In the genomic region with DNA sequence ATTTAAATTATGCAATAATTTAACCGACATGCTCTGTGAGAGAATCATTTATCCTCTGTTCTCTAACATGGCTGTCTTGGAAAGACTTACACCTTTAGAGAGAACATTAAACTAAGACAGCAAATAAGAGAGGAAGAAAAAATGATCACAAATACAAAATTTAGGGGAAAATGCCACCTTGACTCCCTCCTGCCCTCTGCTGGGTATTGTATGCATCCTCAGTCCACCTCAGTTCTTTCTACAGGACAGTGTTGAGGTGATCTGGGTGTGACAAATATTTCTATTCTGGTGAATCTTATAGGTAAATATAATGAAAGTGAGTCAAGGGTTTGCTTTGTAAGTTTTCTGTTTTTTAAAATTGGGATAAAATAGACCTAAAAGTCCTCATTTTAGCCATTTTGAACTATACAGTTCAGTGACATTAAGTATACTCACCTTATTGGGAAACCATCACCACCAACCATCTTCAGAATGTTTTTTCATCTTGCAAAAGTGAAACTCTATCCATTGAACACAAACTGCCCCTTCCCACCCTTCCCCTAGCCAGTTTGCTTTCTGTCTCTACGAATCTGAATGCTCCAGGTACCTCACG, we compare ENCODE assay signal across 8 cellular contexts.
A peak's percentile ranks its signal among the peaks of the same experiment; 100 is the strongest.
DNase-seq lines count a peak whose midpoint lies in the region; ATAC-seq and TF ChIP-seq lines count a peak whose summit lies in the region.

No MANE protein-coding gene starts in this region.

- H3K4me1 ChIP-seq in uterus = no peaks in the 10 kb centered on the region

- intact Hi-C loops in uterus (cut with DNase I; ENCODE audit: low total_unique reads) = no loop called here

- H3K27ac ChIP-seq in uterus = no peak overlapping the region

- H3K27me3 ChIP-seq in GM06990 (replicated peaks; ENCODE audit: control insufficient read depth, insufficient read depth, low read length) = peaks cover 3% of the 10 kb centered on the region
- H3K27me3 ChIP-seq in uterus = no peaks in the 10 kb centered on the region

- H3K36me3 ChIP-seq in GM06990 (ENCODE audit: control insufficient read depth, insufficient read depth, low read length) (no peaks in the 10 kb centered on the region), uterus (no peaks in the 10 kb centered on the region)

- DNase-seq in GM06990 (ENCODE audit: extremely low read depth, insufficient read length) (no peak), inferior parietal cortex (ENCODE audit: extremely low spot score) (peak; percentile 63), uterus (no peak), GOT3 (lab: John Stamatoyannopoulos, UW) (no peak), mesenteric fat pad (ENCODE audit: low spot score) (no peak), NCI-H1436 (lab: John Stamatoyannopoulos, UW) (no peak)
- peak; percentile 7 to 33 for DNase-seq in activated CD4-positive, alpha-beta T cell treated with anti-CD3 and anti-CD28 coated beads, Interleukin-2, amount 50 U/mL, for 48 hours

- H3K9me3 ChIP-seq in uterus = no peaks in the 10 kb centered on the region

- TF ChIP-seq CTCF in GM06990 (IDR thresholded peaks at IDR 0.05; ENCODE audit: insufficient read depth, low read length, poor library complexity, severe bottlenecking) = peak; percentile 77
- peak in 3 of 4 experiments; percentile 15 to 43 (median 17) for TF ChIP-seq CTCF in uterus (IDR thresholded peaks at IDR 0.05)

- H3K4me3 ChIP-seq in GM06990 (replicated peaks; ENCODE audit: low read depth, low read length) = no peak overlapping the region
- H3K4me3 ChIP-seq in uterus = no peak overlapping the region

- no peak for TF ChIP-seq POLR2A in uterus (IDR thresholded peaks at IDR 0.05)

- ATAC-seq in HG03280 (IDR thresholded peaks at IDR 0.05; ENCODE audit: unreplicated experiment) = peak; percentile 47

Comparison
In these comparisons a context has a peak if more than half of its experiments do, and no peak if none do; other contexts are left out.
1. DNase-seq: peak in activated CD4-positive, alpha-beta T cell treated with anti-CD3 and anti-CD28 coated beads, Interleukin-2, amount 50 U/mL, for 48 hours (2 of 2) and inferior parietal cortex (single experiment); none in GM06990 (single experiment), uterus (0 of 2), GOT3 (single experiment), mesenteric fat pad (single experiment) and NCI-H1436 (single experiment).